ENCODE assay signal across 22 cellular contexts in genomic region chr15:100248236-100248635, GRCh38.
"Had no signal": no experiment of that assay in that cellular context is flagged by ENCODE, and none has a peak within 500 bp of the region (broad histone marks: within the 10 kb centered on the region; RNA-seq: fewer than 3 reads in every experiment).

No MANE protein-coding gene starts in this region.

- ATAC-seq: activated T-helper 17 cell treated with anti-CD3 and anti-CD28 coated beads, Interleukin-2, amount 50 U/mL, for 72 hours; Right ventricle myocardium inferior; T-cell had no signal

- H3K9me3 Mint-ChIP-seq: activated B cell treated with CpG ODN at 0.5 μM for 24 hours; activated CD4-positive, alpha-beta T cell treated with anti-CD3 and anti-CD28 coated beads, Interleukin-2, amount 10 ng/mL, durations not matched to agents 24 days and 14 days; activated T-helper 17 cell treated with anti-CD3 and anti-CD28 coated beads, Interleukin-2, amount 50 U/mL, for 72 hours; T-cell had no signal

- H3K4me3 ChIP-seq: breast epithelium, SK-N-MC had no signal

- H3K27ac Mint-ChIP-seq: activated B cell treated with CpG ODN at 0.5 μM for 24 hours; activated CD4-positive, alpha-beta T cell treated with anti-CD3 and anti-CD28 coated beads, Interleukin-2, amount 10 ng/mL, durations not matched to agents 24 days and 14 days; activated naive CD8-positive, alpha-beta T cell treated with anti-CD3 and anti-CD28 coated beads, Interleukin-2, amount 10 ng/mL, durations not matched to agents 7 days and 5 days; activated T-helper 17 cell treated with anti-CD3 and anti-CD28 coated beads, Interleukin-2, amount 50 U/mL, for 72 hours; T-cell had no signal

- H3K9me3 ChIP-seq: breast epithelium had no signal

- H3K4me1 Mint-ChIP-seq: activated B cell treated with CpG ODN at 0.5 μM for 24 hours; activated CD4-positive, alpha-beta T cell treated with anti-CD3 and anti-CD28 coated beads, Interleukin-2, amount 10 ng/mL, durations not matched to agents 24 days and 14 days; activated T-helper 17 cell treated with anti-CD3 and anti-CD28 coated beads, Interleukin-2, amount 50 U/mL, for 72 hours had no signal

- H3K4me3 Mint-ChIP-seq: activated B cell treated with CpG ODN at 0.5 μM for 24 hours; activated CD4-positive, alpha-beta T cell treated with anti-CD3 and anti-CD28 coated beads, Interleukin-2, amount 10 ng/mL, durations not matched to agents 24 days and 14 days; activated naive CD8-positive, alpha-beta T cell treated with anti-CD3 and anti-CD28 coated beads, Interleukin-2, amount 10 ng/mL, durations not matched to agents 7 days and 5 days; activated T-helper 17 cell treated with anti-CD3 and anti-CD28 coated beads, Interleukin-2, amount 50 U/mL, for 72 hours; T-cell had no signal

- DNase-seq: activated B cell treated with CpG ODN at 0.5 μM for 24 hours; activated CD4-positive, alpha-beta T cell treated with anti-CD3 and anti-CD28 coated beads for 1 hour; activated CD4-positive, alpha-beta T cell treated with anti-CD3 and anti-CD28 coated beads, Interleukin-2, amount 10 ng/mL, durations not matched to agents 24 days and 14 days; activated CD4-positive, alpha-beta T cell treated with anti-CD3 and anti-CD28 coated beads, Interleukin-2, amount 50 U/mL, for 48 hours; activated naive CD4-positive, alpha-beta T cell treated with anti-CD3 and anti-CD28 coated beads, Interleukin-2, amount 50 U/mL, for 16 hours; activated naive CD8-positive, alpha-beta T cell treated with anti-CD3 and anti-CD28 coated beads, Interleukin-2, amount 10 ng/mL, durations not matched to agents 7 days and 5 days; activated T-cell treated with anti-CD3 and anti-CD28 coated beads for 4 hours; aorta; MM.1S; NCI-H1930; NCI-H2171 treated with DMSO at 0.1 percent for 48 hours; NCI-H226; NCI-H526 treated with DMSO at 0.1 percent for 48 hours; NCI-H82; T-cell; T-helper 2 cell; T1000 had no signal

- H3K36me3 ChIP-seq: breast epithelium had no signal

- H3K27me3 ChIP-seq: breast epithelium had no signal

- H3K27ac ChIP-seq: breast epithelium, KMS-11, SK-N-MC had no signal
